Comparison of ENCODE assay signal across 23 cellular contexts in genomic region chr14:75700295-75700694, GRCh38. TPM values are rescaled to one million over a fixed set of nuclear protein-coding genes. Genes with fewer than 3 reads are reported as not detected.
DNase-seq lines count a peak whose midpoint lies in the region; ATAC-seq, FAIRE-seq and TF ChIP-seq lines count a peak whose summit lies in the region.
"Had no signal": no experiment of that assay in that cellular context is flagged by ENCODE, and none has a peak within 500 bp of the region (broad histone marks: within the 10 kb centered on the region; RNA-seq: fewer than 3 reads in every experiment).

No MANE protein-coding gene starts in this region.

- DNase-seq in HTR-8/SVneo (ENCODE audit: insufficient read length, low spot score) (no peak), NCI-H510A treated with DMSO at 0.1 percent for 48 hours (lab: John Stamatoyannopoulos, UW) (peak; percentile 42), left lung (peak in 1 of 2 donors; percentile 46), neural crest cell (ENCODE audit: low read depth, low spot score) (no peak)
- DNase-seq in activated naive CD4-positive, alpha-beta T cell treated with anti-CD3 and anti-CD28 coated beads, Interleukin-2, amount 10 ng/mL, durations not matched to agents 7 days and 5 days, result no peak
- DNase-seq in stimulated activated CD4-positive, alpha-beta T cell treated with anti-CD3 and anti-CD28 coated beads, Interleukin-12 subunit alpha, Interleukin-12 subunit beta, amount 100 ng/mL, for 4 hours, result no peak
- DNase-seq in activated naive CD8-positive, alpha-beta T cell treated with anti-CD3 and anti-CD28 coated beads, Interleukin-2, amount 50 U/mL, for 24 hours, result no peak
- DNase-seq in activated CD8-positive, alpha-beta memory T cell treated with anti-CD3 and anti-CD28 coated beads, Interleukin-2, amount 50 U/mL, for 4 hours, result no peak
- DNase-seq: AML-193; Caco-2; Calu3; CD4-positive, alpha-beta T cell; CD8-positive, alpha-beta T cell; DMS79 treated with DMSO at 0.1 percent for 48 hours; GF-D8 had no signal

- CTCF ChIA-PET in activated naive CD4-positive, alpha-beta T cell treated with anti-CD3 and anti-CD28 coated beads, Interleukin-2, amount 10 ng/mL, durations not matched to agents 7 days and 5 days (lab: Charles Lee), result interaction anchor here (1.0 kb wide), 1 partner anchor 9 kb away, joined by 4 read pairs; no protein-coding TSS in a partner anchor

- no peaks in the 10 kb centered on the region for H3K27me3 ChIP-seq in left lung
- H3K27me3 ChIP-seq: BLaER1 treated with 17β-estradiol and CSF1 and Interleukin-3, amounts not matched to agents 10 nM and 100 nM had no signal

- peak; percentile 68 for FAIRE-seq in HTR-8/SVneo (lab: Jason Lieb, UNC)
- FAIRE-seq: A549, D721Med, G401.6, GM12891 had no signal

- intact Hi-C loops in left lung (cut with DNase I), result no loop called here

- peak overlapping the region; percentile 94 for H3K27ac Mint-ChIP-seq in neural crest cell (ENCODE audit: unreplicated experiment)
- H3K27ac Mint-ChIP-seq in activated naive CD4-positive, alpha-beta T cell treated with anti-CD3 and anti-CD28 coated beads, Interleukin-2, amount 10 ng/mL, durations not matched to agents 7 days and 5 days, result no peak overlapping the region
- H3K27ac Mint-ChIP-seq in activated naive CD8-positive, alpha-beta T cell treated with anti-CD3 and anti-CD28 coated beads, Interleukin-2, amount 50 U/mL, for 24 hours, result no peak overlapping the region
- H3K27ac Mint-ChIP-seq: B cell; CD4-positive, alpha-beta T cell; CD8-positive, alpha-beta T cell had no signal

- peak; percentile 47 for ATAC-seq in left lung
- no peak for ATAC-seq in activated naive CD8-positive, alpha-beta T cell treated with anti-CD3 and anti-CD28 coated beads, Interleukin-2, amount 50 U/mL, for 24 hours
- ATAC-seq: A549; CD8-positive, alpha-beta T cell had no signal

- no peak overlapping the region for H3K4me3 ChIP-seq in left lung
- H3K4me3 ChIP-seq: A549; BLaER1 treated with 17β-estradiol and CSF1 and Interleukin-3, amounts not matched to agents 10 nM and 100 nM had no signal

- TF ChIP-seq CTCF in left lung (IDR thresholded peaks at IDR 0.05) (no peak), neural crest cell (conservative IDR thresholded peaks at IDR 0.05) (no peak)

- no peaks in the 10 kb centered on the region for H3K27me3 Mint-ChIP-seq in neural crest cell (ENCODE audit: low read depth)
- H3K27me3 Mint-ChIP-seq in activated naive CD4-positive, alpha-beta T cell treated with anti-CD3 and anti-CD28 coated beads, Interleukin-2, amount 10 ng/mL, durations not matched to agents 7 days and 5 days, result no peaks in the 10 kb centered on the region
- H3K27me3 Mint-ChIP-seq in activated naive CD8-positive, alpha-beta T cell treated with anti-CD3 and anti-CD28 coated beads, Interleukin-2, amount 50 U/mL, for 24 hours, result no peaks in the 10 kb centered on the region
- H3K27me3 Mint-ChIP-seq: B cell; CD4-positive, alpha-beta T cell had no signal

- no peak overlapping the region for H3K27ac ChIP-seq in left lung
- H3K27ac ChIP-seq: 22Rv1; A549; BLaER1 treated with 17β-estradiol and CSF1 and Interleukin-3, amounts not matched to agents 10 nM and 100 nM; C4-2B had no signal

- H3K9me3 ChIP-seq in left lung, result peaks cover 0 to under 1% of the 10 kb centered on the region in 2 donors
- H3K9me3 ChIP-seq: A549, Caco-2 had no signal

- H3K4me1 Mint-ChIP-seq in neural crest cell, result peaks cover 20% of the 10 kb centered on the region
- no peaks in the 10 kb centered on the region for H3K4me1 Mint-ChIP-seq in activated naive CD4-positive, alpha-beta T cell treated with anti-CD3 and anti-CD28 coated beads, Interleukin-2, amount 10 ng/mL, durations not matched to agents 7 days and 5 days
- H3K4me1 Mint-ChIP-seq in activated naive CD8-positive, alpha-beta T cell treated with anti-CD3 and anti-CD28 coated beads, Interleukin-2, amount 50 U/mL, for 24 hours, result no peaks in the 10 kb centered on the region

- H3K4me3 Mint-ChIP-seq in neural crest cell, result no peak overlapping the region
- H3K4me3 Mint-ChIP-seq in activated naive CD4-positive, alpha-beta T cell treated with anti-CD3 and anti-CD28 coated beads, Interleukin-2, amount 10 ng/mL, durations not matched to agents 7 days and 5 days, result no peak overlapping the region
- no peak overlapping the region for H3K4me3 Mint-ChIP-seq in activated naive CD8-positive, alpha-beta T cell treated with anti-CD3 and anti-CD28 coated beads, Interleukin-2, amount 50 U/mL, for 24 hours
- H3K4me3 Mint-ChIP-seq: B cell; CD4-positive, alpha-beta T cell; CD8-positive, alpha-beta T cell had no signal

- peaks cover 23% of the 10 kb centered on the region for H3K36me3 Mint-ChIP-seq in neural crest cell (ENCODE audit: low read depth)
- H3K36me3 Mint-ChIP-seq in activated naive CD4-positive, alpha-beta T cell treated with anti-CD3 and anti-CD28 coated beads, Interleukin-2, amount 10 ng/mL, durations not matched to agents 7 days and 5 days, result peaks cover 24% of the 10 kb centered on the region
- peaks cover 22% of the 10 kb centered on the region for H3K36me3 Mint-ChIP-seq in activated naive CD8-positive, alpha-beta T cell treated with anti-CD3 and anti-CD28 coated beads, Interleukin-2, amount 50 U/mL, for 24 hours (ENCODE audit: low read depth)

- peaks cover 0 to 7% of the 10 kb centered on the region in 2 donors for H3K4me1 ChIP-seq in left lung
- H3K4me1 ChIP-seq: A549, Caco-2 had no signal

- H3K9me3 Mint-ChIP-seq in neural crest cell, result no peaks in the 10 kb centered on the region
- peaks cover 2% of the 10 kb centered on the region for H3K9me3 Mint-ChIP-seq in activated naive CD4-positive, alpha-beta T cell treated with anti-CD3 and anti-CD28 coated beads, Interleukin-2, amount 10 ng/mL, durations not matched to agents 7 days and 5 days
- H3K9me3 Mint-ChIP-seq in activated naive CD8-positive, alpha-beta T cell treated with anti-CD3 and anti-CD28 coated beads, Interleukin-2, amount 50 U/mL, for 24 hours, result no peaks in the 10 kb centered on the region
- H3K9me3 Mint-ChIP-seq: CD4-positive, alpha-beta T cell; CD8-positive, alpha-beta T cell had no signal

- peaks cover 0 to 45% of the 10 kb centered on the region in 2 donors for H3K36me3 ChIP-seq in left lung

RNA-seq across cellular contexts. Expression of gene TTLL5, which starts 39.2 kb away (rescaled TPM):
- total RNA-seq in left lung (10 to 100 TPM; 30.8 to 33.7 TPM), neural crest cell (55.7 and 61.7 TPM in 2 replicates)

RNA-seq across cellular contexts. Expression of gene ERG28, which starts 39.6 kb away (rescaled TPM):
- total RNA-seq in left lung, result 10 to 100 TPM; 29.1 to 44.5 TPM
- total RNA-seq in neural crest cell, result 38.8 and 38.9 TPM in 2 replicates
